1 cellular context compared by ENCODE assay signal in genomic region chr13:44368062-44368591, GRCh38.
TF ChIP-seq lines count a peak whose summit lies in the region.

No MANE protein-coding gene starts in this region.

TF ChIP-seq in SK-N-SH, 30 proteins besides CTCF, POLR2A, EP300 and RAD21 (continued from another document):
- TF ChIP-seq NRF1 (IDR thresholded peaks at IDR 0.05; ENCODE audit: low read depth, low read length) (no peak), GATA2 (CRISPR knock-in tag; IDR thresholded peaks at IDR 0.05) (peak; percentile 71), TCF12 (IDR thresholded peaks at IDR 0.05) (peak; percentile 96), MXI1 (IDR thresholded peaks at IDR 0.05; ENCODE audit: low read depth, low read length) (peak; percentile 44; the same call in 1 of the 2 replicates), NFIC (IDR thresholded peaks at IDR 0.05; ENCODE audit: borderline replicate concordance) (peak; percentile 14; the same call in 1 of the 2 replicates), TEAD4 (IDR thresholded peaks at IDR 0.05; ENCODE audit: borderline replicate concordance, insufficient read depth) (peak; percentile 46; the same call in 1 of the 2 replicates), JUND (IDR thresholded peaks at IDR 0.05) (0 out of 2 replicates have a peak, but pooled peaks have one; percentile 24), FOXJ3 (CRISPR knock-in tag; IDR thresholded peaks at IDR 0.05) (no peak), POLR2AphosphoS5 (IDR thresholded peaks at IDR 0.05; ENCODE audit: low read depth, low read length) (peak; percentile 47; the same call in 1 of the 2 replicates), EZH2phosphoT487 (IDR thresholded peaks at IDR 0.05; ENCODE audit: borderline replicate concordance, low read depth) (no peak), SIN3A (IDR thresholded peaks at IDR 0.05; ENCODE audit: borderline replicate concordance, low read depth, low read length) (0 out of 2 replicates have a peak, but pooled peaks have one; percentile 13), RFX5 (IDR thresholded peaks at IDR 0.05; ENCODE audit: low read length) (no peak), USF2 (IDR thresholded peaks at IDR 0.05; ENCODE audit: borderline replicate concordance, low read depth, low read length) (no peak), ELF1 (IDR thresholded peaks at IDR 0.05) (no peak), CHD2 (IDR thresholded peaks at IDR 0.05; ENCODE audit: low read length, partially characterized antibody) (peak; percentile 65)
